Comparison of ENCODE assay signal across 1 cellular context in the genomic region with DNA sequence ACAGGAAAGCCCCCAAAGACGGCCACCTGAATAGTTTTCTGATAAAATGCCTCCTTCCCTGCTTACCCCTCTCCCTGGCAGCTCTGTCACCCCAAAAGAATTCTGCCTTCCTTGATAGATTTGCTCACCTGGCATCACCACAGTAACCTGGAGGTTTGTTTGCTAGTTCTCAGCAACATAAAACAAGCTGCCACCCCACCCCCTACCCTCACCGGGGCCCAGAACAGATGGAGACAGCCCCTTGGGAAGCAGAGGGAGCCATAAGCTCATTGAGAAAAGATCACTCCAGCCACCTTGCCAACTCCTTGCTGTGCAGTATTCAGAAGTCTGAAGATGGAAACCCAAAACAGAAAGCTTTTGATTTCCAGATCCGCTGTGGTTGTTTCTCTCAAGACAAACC.
TF ChIP-seq lines count a peak whose summit lies in the region.

No MANE protein-coding gene starts in this region.

TF ChIP-seq in WTC11, 78 proteins besides CTCF, POLR2A, EP300 and RAD21 (continued from another document):
- TF ChIP-seq, protein P1, sequence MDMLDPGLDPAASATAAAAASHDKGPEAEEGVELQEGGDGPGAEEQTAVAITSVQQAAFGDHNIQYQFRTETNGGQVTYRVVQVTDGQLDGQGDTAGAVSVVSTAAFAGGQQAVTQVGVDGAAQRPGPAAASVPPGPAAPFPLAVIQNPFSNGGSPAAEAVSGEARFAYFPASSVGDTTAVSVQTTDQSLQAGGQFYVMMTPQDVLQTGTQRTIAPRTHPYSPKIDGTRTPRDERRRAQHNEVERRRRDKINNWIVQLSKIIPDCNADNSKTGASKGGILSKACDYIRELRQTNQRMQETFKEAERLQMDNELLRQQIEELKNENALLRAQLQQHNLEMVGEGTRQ (CRISPR knock-in tag; IDR thresholded peaks at IDR 0.05): no peak
TF ChIP-seq in WTC11: peak in this region for 0.
